In the genomic region with DNA sequence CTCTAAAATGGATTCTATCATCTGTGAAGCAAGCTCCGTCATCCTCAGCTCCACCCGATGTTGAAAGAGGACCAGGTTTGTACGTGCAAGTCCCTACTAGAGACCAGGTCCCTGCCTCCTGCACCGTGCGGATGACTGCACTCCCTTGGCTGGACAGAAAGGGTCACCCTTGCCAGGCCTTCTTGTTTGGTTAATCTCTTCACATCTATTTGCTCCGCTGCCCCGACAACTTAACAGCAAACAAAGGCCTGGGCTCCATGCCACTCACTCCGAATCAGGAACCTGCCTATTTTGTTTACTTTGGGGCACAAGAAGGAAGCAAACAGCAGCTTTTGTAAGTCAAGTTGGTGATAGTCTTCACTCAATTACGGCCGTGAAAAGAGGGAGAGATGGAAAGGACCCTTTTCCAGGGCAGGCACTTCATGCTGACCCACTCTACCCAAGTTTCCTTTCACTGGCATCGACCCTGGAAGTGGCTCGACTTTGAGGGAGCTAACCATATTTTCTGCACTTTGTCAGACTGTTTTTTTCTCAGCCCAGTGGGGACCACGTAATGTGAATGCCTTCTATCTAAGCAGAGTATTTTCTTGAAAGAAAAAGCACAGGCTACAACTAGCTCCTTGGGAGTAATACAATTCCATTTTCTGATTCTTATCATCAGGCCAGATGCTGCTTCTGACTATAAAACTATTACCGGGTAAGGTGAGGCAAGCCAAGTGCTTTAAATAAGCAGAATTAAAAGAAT, we compare ENCODE assay signal across 1 cellular context.
TF ChIP-seq lines count a peak whose summit lies in the region.

No MANE protein-coding gene starts in this region.

TF ChIP-seq in HepG2, 621 proteins besides CTCF, POLR2A, EP300 and RAD21 (continued from another document):
- no peak for TF ChIP-seq HBP1 (CRISPR knock-in tag; IDR thresholded peaks at IDR 0.05; ENCODE audit: low read depth)
- no peak for TF ChIP-seq THYN1 (CRISPR knock-in tag; IDR thresholded peaks at IDR 0.05; ENCODE audit: borderline replicate concordance, low read depth)
- TF ChIP-seq NFYB (CRISPR knock-in tag; IDR thresholded peaks at IDR 0.05) = no peak
- TF ChIP-seq ZNF816 (CRISPR knock-in tag; IDR thresholded peaks at IDR 0.05; ENCODE audit: borderline replicate concordance) = no peak
- no peak for TF ChIP-seq ADNP (CRISPR knock-in tag; IDR thresholded peaks at IDR 0.05)
- no peak for TF ChIP-seq THAP11 (CRISPR knock-in tag; IDR thresholded peaks at IDR 0.05)
- no peak for TF ChIP-seq ZNF350 (CRISPR knock-in tag; IDR thresholded peaks at IDR 0.05; ENCODE audit: borderline replicate concordance, low read depth)
- TF ChIP-seq SSRP1 (CRISPR knock-in tag; IDR thresholded peaks at IDR 0.05) = peak; percentile 63; the same call in 1 of the 2 replicates
- TF ChIP-seq, protein P1, sequence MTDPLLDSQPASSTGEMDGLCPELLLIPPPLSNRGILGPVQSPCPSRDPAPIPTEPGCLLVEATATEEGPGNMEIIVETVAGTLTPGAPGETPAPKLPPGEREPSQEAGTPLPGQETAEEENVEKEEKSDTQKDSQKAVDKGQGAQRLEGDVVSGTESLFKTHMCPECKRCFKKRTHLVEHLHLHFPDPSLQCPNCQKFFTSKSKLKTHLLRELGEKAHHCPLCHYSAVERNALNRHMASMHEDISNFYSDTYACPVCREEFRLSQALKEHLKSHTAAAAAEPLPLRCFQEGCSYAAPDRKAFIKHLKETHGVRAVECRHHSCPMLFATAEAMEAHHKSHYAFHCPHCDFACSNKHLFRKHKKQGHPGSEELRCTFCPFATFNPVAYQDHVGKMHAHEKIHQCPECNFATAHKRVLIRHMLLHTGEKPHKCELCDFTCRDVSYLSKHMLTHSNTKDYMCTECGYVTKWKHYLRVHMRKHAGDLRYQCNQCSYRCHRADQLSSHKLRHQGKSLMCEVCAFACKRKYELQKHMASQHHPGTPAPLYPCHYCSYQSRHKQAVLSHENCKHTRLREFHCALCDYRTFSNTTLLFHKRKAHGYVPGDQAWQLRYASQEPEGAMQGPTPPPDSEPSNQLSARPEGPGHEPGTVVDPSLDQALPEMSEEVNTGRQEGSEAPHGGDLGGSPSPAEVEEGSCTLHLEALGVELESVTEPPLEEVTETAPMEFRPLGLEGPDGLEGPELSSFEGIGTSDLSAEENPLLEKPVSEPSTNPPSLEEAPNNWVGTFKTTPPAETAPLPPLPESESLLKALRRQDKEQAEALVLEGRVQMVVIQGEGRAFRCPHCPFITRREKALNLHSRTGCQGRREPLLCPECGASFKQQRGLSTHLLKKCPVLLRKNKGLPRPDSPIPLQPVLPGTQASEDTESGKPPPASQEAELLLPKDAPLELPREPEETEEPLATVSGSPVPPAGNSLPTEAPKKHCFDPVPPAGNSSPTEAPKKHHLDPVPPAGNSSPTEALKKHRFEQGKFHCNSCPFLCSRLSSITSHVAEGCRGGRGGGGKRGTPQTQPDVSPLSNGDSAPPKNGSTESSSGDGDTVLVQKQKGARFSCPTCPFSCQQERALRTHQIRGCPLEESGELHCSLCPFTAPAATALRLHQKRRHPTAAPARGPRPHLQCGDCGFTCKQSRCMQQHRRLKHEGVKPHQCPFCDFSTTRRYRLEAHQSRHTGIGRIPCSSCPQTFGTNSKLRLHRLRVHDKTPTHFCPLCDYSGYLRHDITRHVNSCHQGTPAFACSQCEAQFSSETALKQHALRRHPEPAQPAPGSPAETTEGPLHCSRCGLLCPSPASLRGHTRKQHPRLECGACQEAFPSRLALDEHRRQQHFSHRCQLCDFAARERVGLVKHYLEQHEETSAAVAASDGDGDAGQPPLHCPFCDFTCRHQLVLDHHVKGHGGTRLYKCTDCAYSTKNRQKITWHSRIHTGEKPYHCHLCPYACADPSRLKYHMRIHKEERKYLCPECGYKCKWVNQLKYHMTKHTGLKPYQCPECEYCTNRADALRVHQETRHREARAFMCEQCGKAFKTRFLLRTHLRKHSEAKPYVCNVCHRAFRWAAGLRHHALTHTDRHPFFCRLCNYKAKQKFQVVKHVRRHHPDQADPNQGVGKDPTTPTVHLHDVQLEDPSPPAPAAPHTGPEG (CRISPR knock-in tag; IDR thresholded peaks at IDR 0.05) = no peak
- TF ChIP-seq TCF12 (IDR thresholded peaks at IDR 0.05) = no peak
- no peak for TF ChIP-seq TCF12 (CRISPR knock-in tag; IDR thresholded peaks at IDR 0.05)
- no peak for TF ChIP-seq ZNF720 (CRISPR knock-in tag; IDR thresholded peaks at IDR 0.05)
- peak; percentile 43; the same call in 1 of the 2 replicates for TF ChIP-seq MIER3 (CRISPR knock-in tag; IDR thresholded peaks at IDR 0.05; ENCODE audit: borderline replicate concordance)
- TF ChIP-seq, protein P2, sequence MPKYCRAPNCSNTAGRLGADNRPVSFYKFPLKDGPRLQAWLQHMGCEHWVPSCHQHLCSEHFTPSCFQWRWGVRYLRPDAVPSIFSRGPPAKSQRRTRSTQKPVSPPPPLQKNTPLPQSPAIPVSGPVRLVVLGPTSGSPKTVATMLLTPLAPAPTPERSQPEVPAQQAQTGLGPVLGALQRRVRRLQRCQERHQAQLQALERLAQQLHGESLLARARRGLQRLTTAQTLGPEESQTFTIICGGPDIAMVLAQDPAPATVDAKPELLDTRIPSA (CRISPR knock-in tag; IDR thresholded peaks at IDR 0.05; ENCODE audit: borderline replicate concordance) = no peak
- TF ChIP-seq, protein P3, sequence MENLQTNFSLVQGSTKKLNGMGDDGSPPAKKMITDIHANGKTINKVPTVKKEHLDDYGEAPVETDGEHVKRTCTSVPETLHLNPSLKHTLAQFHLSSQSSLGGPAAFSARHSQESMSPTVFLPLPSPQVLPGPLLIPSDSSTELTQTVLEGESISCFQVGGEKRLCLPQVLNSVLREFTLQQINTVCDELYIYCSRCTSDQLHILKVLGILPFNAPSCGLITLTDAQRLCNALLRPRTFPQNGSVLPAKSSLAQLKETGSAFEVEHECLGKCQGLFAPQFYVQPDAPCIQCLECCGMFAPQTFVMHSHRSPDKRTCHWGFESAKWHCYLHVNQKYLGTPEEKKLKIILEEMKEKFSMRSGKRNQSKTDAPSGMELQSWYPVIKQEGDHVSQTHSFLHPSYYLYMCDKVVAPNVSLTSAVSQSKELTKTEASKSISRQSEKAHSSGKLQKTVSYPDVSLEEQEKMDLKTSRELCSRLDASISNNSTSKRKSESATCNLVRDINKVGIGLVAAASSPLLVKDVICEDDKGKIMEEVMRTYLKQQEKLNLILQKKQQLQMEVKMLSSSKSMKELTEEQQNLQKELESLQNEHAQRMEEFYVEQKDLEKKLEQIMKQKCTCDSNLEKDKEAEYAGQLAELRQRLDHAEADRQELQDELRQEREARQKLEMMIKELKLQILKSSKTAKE (CRISPR knock-in tag; IDR thresholded peaks at IDR 0.05; ENCODE audit: borderline replicate concordance) = no peak; the same call in 1 of the 2 replicates
- TF ChIP-seq SAP130 (CRISPR knock-in tag; IDR thresholded peaks at IDR 0.05; ENCODE audit: low read depth) = peak; percentile 15; the same call in 1 of the 2 replicates
- no peak for TF ChIP-seq SMAD9 (CRISPR knock-in tag; IDR thresholded peaks at IDR 0.05)
- TF ChIP-seq SMAD1 (CRISPR knock-in tag; IDR thresholded peaks at IDR 0.05; ENCODE audit: borderline replicate concordance, low read depth) = no peak
- TF ChIP-seq, protein P4, sequence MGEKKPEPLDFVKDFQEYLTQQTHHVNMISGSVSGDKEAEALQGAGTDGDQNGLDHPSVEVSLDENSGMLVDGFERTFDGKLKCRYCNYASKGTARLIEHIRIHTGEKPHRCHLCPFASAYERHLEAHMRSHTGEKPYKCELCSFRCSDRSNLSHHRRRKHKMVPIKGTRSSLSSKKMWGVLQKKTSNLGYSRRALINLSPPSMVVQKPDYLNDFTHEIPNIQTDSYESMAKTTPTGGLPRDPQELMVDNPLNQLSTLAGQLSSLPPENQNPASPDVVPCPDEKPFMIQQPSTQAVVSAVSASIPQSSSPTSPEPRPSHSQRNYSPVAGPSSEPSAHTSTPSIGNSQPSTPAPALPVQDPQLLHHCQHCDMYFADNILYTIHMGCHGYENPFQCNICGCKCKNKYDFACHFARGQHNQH (CRISPR knock-in tag; IDR thresholded peaks at IDR 0.05) = 0 out of 2 replicates have a peak, but pooled peaks have one; percentile 31
- TF ChIP-seq HIVEP1 (CRISPR knock-in tag; IDR thresholded peaks at IDR 0.05) = no peak
- no peak for TF ChIP-seq ZNF253 (CRISPR knock-in tag; IDR thresholded peaks at IDR 0.05; ENCODE audit: borderline replicate concordance)
- no peak for TF ChIP-seq ZNF260 (CRISPR knock-in tag; IDR thresholded peaks at IDR 0.05; ENCODE audit: borderline replicate concordance, low read depth)
- TF ChIP-seq ZNF24 (IDR thresholded peaks at IDR 0.05) = no peak
- TF ChIP-seq, protein P5, sequence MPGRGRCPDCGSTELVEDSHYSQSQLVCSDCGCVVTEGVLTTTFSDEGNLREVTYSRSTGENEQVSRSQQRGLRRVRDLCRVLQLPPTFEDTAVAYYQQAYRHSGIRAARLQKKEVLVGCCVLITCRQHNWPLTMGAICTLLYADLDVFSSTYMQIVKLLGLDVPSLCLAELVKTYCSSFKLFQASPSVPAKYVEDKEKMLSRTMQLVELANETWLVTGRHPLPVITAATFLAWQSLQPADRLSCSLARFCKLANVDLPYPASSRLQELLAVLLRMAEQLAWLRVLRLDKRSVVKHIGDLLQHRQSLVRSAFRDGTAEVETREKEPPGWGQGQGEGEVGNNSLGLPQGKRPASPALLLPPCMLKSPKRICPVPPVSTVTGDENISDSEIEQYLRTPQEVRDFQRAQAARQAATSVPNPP (CRISPR knock-in tag; IDR thresholded peaks at IDR 0.05) = no peak
- TF ChIP-seq TBL1XR1 (IDR thresholded peaks at IDR 0.05; ENCODE audit: borderline replicate concordance, low read length, partially characterized antibody) = no peak
- TF ChIP-seq, protein P6, sequence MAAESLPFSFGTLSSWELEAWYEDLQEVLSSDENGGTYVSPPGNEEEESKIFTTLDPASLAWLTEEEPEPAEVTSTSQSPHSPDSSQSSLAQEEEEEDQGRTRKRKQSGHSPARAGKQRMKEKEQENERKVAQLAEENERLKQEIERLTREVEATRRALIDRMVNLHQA (CRISPR knock-in tag; IDR thresholded peaks at IDR 0.05) = no peak
- peak; percentile 59; the same call in 1 of the 2 replicates for TF ChIP-seq ISL2 (CRISPR knock-in tag; IDR thresholded peaks at IDR 0.05)
- TF ChIP-seq ZNF446 (CRISPR knock-in tag; IDR thresholded peaks at IDR 0.05) = no peak
TF ChIP-seq in HepG2: peak in this region for 69.
